Comparison of ENCODE assay signal across 14 cellular contexts in the genomic region with DNA sequence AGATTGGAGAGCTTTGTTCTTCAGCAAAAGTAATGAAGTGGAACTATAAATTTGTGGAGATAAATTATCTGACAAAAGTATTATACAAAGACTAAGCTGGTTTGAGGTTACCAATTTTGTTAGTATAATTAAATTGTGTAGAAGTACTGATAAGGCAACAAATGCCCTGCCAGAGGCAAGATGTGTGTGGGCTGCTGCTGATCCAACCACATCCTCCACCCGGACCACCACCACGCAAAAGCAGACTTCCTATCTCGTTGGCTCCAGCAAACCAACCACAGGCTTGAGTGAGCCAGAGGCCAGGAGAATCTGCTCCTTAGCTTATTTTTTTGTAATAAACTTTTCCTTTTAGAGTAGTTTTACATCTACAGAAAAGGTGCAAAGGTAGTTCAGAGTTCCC.
"Had no signal": no experiment of that assay in that cellular context is flagged by ENCODE, and none has a peak within 500 bp of the region (broad histone marks: within the 10 kb centered on the region; RNA-seq: fewer than 3 reads in every experiment).

No MANE protein-coding gene starts in this region.

- H3K4me3 ChIP-seq: right atrium auricular region, uterus had no signal

- H3K36me3 ChIP-seq: right atrium auricular region, uterus had no signal

- ATAC-seq: left lobe of liver; naive thymus-derived CD4-positive, alpha-beta T cell had no signal

- H3K27me3 ChIP-seq: right atrium auricular region, uterus had no signal

- H3K9me3 Mint-ChIP-seq: endodermal cell; naive thymus-derived CD4-positive, alpha-beta T cell had no signal

- H3K4me3 Mint-ChIP-seq: endodermal cell; naive thymus-derived CD4-positive, alpha-beta T cell had no signal

- DNase-seq: activated CD4-positive, alpha-beta T cell treated with anti-CD3 and anti-CD28 coated beads, Interleukin-2, amount 50 U/mL, for 1 hour; activated gamma-delta T cell treated with Interleukin-2 at 50 U/mL for 16 hours; activated T-cell treated with anti-CD3 and anti-CD28 coated beads, Interleukin-2, amount 50 U/mL, for 48 hours; aorta; endodermal cell; mammary epithelial cell; naive thymus-derived CD4-positive, alpha-beta T cell; posterior cingulate gyrus; small intestine; uterus had no signal

- H3K27ac ChIP-seq: right atrium auricular region, uterus had no signal

- H3K27ac Mint-ChIP-seq: endodermal cell; naive thymus-derived CD4-positive, alpha-beta T cell had no signal

- H3K36me3 Mint-ChIP-seq: naive thymus-derived CD4-positive, alpha-beta T cell had no signal

- H3K9me3 ChIP-seq: right atrium auricular region, uterus had no signal

- FAIRE-seq: bronchial epithelial cell, islet of Langerhans, small intestine had no signal

- H3K4me1 ChIP-seq: uterus had no signal
